14 cellular contexts compared by ENCODE assay signal in the genomic region with DNA sequence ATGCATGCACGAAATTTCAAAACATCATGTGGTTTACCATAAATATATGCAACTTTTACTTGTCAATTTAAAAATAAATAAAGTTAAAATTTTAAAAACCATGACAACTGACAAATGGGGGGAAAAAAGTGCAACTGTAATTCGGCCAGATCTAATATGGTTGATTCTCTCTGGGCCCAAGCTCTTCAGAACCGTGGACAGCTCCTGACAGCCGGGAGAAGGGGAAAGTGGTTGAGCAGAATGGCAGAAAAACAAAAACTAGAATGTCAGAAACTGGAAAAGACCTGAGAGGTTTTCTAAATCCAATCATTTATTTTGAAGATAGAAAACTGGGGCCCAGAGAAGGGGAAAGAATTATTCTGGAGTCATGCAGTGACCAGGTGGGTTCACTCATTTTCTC.
DNase-seq lines count a peak whose midpoint lies in the region; ATAC-seq and TF ChIP-seq lines count a peak whose summit lies in the region.
"Had no signal": no experiment of that assay in that cellular context is flagged by ENCODE, and none has a peak within 500 bp of the region (broad histone marks: within the 10 kb centered on the region; RNA-seq: fewer than 3 reads in every experiment).

No MANE protein-coding gene starts in this region.

- no peak overlapping the region for H3K27ac Mint-ChIP-seq in WTC11
- H3K27ac Mint-ChIP-seq: T-helper 1 cell treated with Interleukin-12 subunit alpha and Interleukin-12 subunit beta and Interleukin-4 antibody, amounts not matched to agents 30 μg/mL and 1 μg/mL, for 36 hours had no signal

- no peak overlapping the region for H3K4me3 Mint-ChIP-seq in WTC11
- H3K4me3 Mint-ChIP-seq: T-helper 1 cell treated with Interleukin-12 subunit alpha and Interleukin-12 subunit beta and Interleukin-4 antibody, amounts not matched to agents 30 μg/mL and 1 μg/mL, for 36 hours had no signal

- TF ChIP-seq CTCF in WTC11 (IDR thresholded peaks at IDR 0.05) = no peak

- POLR2A ChIA-PET in WTC11 (lab: Charles Lee) = no interaction called here

- ATAC-seq in WTC11 (no peak), GM18873 (IDR thresholded peaks at IDR 0.05; ENCODE audit: low FRiP score, unreplicated experiment) (no peak), HG03095 (IDR thresholded peaks at IDR 0.05; ENCODE audit: unreplicated experiment) (no peak), HG03342 (IDR thresholded peaks at IDR 0.05; ENCODE audit: unreplicated experiment) (no peak), GM21529 (IDR thresholded peaks at IDR 0.05; ENCODE audit: unreplicated experiment) (no peak)
- ATAC-seq: sciatic nerve had no signal

- CTCF ChIA-PET in WTC11 (lab: Charles Lee) = interaction anchor here (1.2 kb wide), 1 partner anchor 163 kb away, joined by 3 read pairs; no protein-coding TSS in a partner anchor

- H3K36me3 Mint-ChIP-seq in WTC11 = no peaks in the 10 kb centered on the region

- DNase-seq in COLO829 (ENCODE audit: low spot score) (peak; percentile 21), HK-2 (ENCODE audit: unreplicated experiment) (peak; percentile 11), WTC11 (ENCODE audit: low spot score) (peak; percentile 62), iPS-NIHi7 (ENCODE audit: extremely low spot score) (peak; percentile 66)
- DNase-seq: DMS53; H7; NCI-H345; stimulated activated naive CD4-positive, alpha-beta T cell treated with Interleukin-2 at 50 U/mL for 16 hours had no signal

- peaks cover 24% of the 10 kb centered on the region for H3K27me3 Mint-ChIP-seq in WTC11 (ENCODE audit: low read depth)

- no peaks in the 10 kb centered on the region for H3K9me3 Mint-ChIP-seq in WTC11
- H3K9me3 Mint-ChIP-seq: T-helper 1 cell treated with Interleukin-12 subunit alpha and Interleukin-12 subunit beta and Interleukin-4 antibody, amounts not matched to agents 30 μg/mL and 1 μg/mL, for 36 hours had no signal

- H3K4me1 Mint-ChIP-seq in WTC11 = no peaks in the 10 kb centered on the region

TF ChIP-seq in WTC11, 78 proteins besides CTCF, POLR2A, EP300 and RAD21:
- TF ChIP-seq ZNF317 (CRISPR knock-in tag; IDR thresholded peaks at IDR 0.05; ENCODE audit: borderline replicate concordance, low read depth) (no peak), SOX15 (CRISPR knock-in tag; IDR thresholded peaks at IDR 0.05) (no peak), OVOL2 (CRISPR knock-in tag; IDR thresholded peaks at IDR 0.05; ENCODE audit: borderline replicate concordance) (no peak)
- TF ChIP-seq, protein P1, sequence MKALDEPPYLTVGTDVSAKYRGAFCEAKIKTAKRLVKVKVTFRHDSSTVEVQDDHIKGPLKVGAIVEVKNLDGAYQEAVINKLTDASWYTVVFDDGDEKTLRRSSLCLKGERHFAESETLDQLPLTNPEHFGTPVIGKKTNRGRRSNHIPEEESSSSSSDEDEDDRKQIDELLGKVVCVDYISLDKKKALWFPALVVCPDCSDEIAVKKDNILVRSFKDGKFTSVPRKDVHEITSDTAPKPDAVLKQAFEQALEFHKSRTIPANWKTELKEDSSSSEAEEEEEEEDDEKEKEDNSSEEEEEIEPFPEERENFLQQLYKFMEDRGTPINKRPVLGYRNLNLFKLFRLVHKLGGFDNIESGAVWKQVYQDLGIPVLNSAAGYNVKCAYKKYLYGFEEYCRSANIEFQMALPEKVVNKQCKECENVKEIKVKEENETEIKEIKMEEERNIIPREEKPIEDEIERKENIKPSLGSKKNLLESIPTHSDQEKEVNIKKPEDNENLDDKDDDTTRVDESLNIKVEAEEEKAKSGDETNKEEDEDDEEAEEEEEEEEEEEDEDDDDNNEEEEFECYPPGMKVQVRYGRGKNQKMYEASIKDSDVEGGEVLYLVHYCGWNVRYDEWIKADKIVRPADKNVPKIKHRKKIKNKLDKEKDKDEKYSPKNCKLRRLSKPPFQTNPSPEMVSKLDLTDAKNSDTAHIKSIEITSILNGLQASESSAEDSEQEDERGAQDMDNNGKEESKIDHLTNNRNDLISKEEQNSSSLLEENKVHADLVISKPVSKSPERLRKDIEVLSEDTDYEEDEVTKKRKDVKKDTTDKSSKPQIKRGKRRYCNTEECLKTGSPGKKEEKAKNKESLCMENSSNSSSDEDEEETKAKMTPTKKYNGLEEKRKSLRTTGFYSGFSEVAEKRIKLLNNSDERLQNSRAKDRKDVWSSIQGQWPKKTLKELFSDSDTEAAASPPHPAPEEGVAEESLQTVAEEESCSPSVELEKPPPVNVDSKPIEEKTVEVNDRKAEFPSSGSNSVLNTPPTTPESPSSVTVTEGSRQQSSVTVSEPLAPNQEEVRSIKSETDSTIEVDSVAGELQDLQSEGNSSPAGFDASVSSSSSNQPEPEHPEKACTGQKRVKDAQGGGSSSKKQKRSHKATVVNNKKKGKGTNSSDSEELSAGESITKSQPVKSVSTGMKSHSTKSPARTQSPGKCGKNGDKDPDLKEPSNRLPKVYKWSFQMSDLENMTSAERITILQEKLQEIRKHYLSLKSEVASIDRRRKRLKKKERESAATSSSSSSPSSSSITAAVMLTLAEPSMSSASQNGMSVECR (CRISPR knock-in tag; IDR thresholded peaks at IDR 0.05; ENCODE audit: borderline replicate concordance) = 0 out of 2 replicates have a peak, but pooled peaks have one; percentile 23
- TF ChIP-seq, protein P2, sequence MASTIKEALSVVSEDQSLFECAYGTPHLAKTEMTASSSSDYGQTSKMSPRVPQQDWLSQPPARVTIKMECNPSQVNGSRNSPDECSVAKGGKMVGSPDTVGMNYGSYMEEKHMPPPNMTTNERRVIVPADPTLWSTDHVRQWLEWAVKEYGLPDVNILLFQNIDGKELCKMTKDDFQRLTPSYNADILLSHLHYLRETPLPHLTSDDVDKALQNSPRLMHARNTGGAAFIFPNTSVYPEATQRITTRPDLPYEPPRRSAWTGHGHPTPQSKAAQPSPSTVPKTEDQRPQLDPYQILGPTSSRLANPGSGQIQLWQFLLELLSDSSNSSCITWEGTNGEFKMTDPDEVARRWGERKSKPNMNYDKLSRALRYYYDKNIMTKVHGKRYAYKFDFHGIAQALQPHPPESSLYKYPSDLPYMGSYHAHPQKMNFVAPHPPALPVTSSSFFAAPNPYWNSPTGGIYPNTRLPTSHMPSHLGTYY (CRISPR knock-in tag; IDR thresholded peaks at IDR 0.05) = no peak
- TF ChIP-seq, protein P3, sequence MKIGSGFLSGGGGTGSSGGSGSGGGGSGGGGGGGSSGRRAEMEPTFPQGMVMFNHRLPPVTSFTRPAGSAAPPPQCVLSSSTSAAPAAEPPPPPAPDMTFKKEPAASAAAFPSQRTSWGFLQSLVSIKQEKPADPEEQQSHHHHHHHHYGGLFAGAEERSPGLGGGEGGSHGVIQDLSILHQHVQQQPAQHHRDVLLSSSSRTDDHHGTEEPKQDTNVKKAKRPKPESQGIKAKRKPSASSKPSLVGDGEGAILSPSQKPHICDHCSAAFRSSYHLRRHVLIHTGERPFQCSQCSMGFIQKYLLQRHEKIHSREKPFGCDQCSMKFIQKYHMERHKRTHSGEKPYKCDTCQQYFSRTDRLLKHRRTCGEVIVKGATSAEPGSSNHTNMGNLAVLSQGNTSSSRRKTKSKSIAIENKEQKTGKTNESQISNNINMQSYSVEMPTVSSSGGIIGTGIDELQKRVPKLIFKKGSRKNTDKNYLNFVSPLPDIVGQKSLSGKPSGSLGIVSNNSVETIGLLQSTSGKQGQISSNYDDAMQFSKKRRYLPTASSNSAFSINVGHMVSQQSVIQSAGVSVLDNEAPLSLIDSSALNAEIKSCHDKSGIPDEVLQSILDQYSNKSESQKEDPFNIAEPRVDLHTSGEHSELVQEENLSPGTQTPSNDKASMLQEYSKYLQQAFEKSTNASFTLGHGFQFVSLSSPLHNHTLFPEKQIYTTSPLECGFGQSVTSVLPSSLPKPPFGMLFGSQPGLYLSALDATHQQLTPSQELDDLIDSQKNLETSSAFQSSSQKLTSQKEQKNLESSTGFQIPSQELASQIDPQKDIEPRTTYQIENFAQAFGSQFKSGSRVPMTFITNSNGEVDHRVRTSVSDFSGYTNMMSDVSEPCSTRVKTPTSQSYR (CRISPR knock-in tag; IDR thresholded peaks at IDR 0.05) = no peak

Comparison
In these comparisons a context has a peak if more than half of its experiments do, and no peak if none do; other contexts are left out.
1. DNase-seq: peak in every context shown above with its lines; median percentile 66 in iPS-NIHi7; 62 in WTC11; 21 in COLO829; 11 in HK-2.